Comparison of ENCODE assay signal across 8 cellular contexts in the genomic region with DNA sequence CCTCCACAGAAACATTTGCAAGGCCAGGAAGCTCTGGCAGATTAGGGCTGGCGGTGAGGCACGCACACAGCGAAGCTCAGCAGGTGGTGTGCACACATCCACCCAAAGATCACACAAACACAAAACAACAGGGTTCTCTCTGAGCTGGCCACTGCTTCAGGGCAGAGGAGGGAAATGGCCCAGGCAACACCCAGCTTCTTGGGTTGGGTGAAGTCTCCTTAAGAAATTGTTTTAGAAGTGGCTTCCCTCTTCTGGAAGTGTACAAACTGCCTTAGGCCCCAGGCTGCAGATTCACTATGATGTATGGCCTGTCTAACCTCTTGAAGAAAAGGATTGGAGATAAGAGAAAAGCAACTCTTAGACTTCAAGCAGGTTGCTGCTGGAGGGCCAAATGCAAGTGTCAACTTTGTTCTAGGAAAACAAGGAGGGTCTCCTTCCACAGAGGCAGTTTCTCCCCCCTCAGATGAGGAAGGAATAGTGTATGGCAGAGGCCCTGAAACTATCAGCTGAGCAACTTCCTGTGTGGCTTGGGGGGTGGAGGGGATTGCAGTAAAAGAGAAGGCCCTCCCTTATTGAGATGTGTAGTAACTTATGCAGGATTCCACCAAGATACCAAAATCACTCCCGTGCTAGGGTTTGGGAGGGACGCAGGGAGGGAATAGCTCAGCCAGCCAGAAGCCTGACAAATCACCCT. TPM values are rescaled to one million over a fixed set of nuclear protein-coding genes. Genes with fewer than 3 reads are reported as not detected.
A peak's percentile ranks its signal among the peaks of the same experiment; 100 is the strongest.
DNase-seq lines count a peak whose midpoint lies in the region; ATAC-seq and TF ChIP-seq lines count a peak whose summit lies in the region.

No MANE protein-coding gene starts in this region.

- H3K36me3 ChIP-seq in thoracic aorta = no peaks in the 10 kb centered on the region

- peak overlapping the region; percentile 26 to 39 for H3K27ac ChIP-seq in thoracic aorta

- H3K9me3 ChIP-seq in thoracic aorta = no peaks in the 10 kb centered on the region

- H3K4me3 ChIP-seq in thoracic aorta = peak overlapping the region; percentile 19

- no peaks in the 10 kb centered on the region for H3K27me3 ChIP-seq in thoracic aorta (replicated peaks; ENCODE audit: insufficient read depth)

- intact Hi-C loops in activated CD4-positive, alpha-beta T cell treated with anti-CD3 and anti-CD28 coated beads, Interleukin-2, amount 10 ng/mL, durations not matched to agents 24 days and 14 days (cut with micrococcal nuclease) = loop anchor here (2.0 kb wide), 1 partner anchor 19 kb away; no protein-coding TSS in a partner anchor
- intact Hi-C loops in left ventricle myocardium superior (cut with micrococcal nuclease) = no loop called here

- no peak for TF ChIP-seq CTCF in thoracic aorta (IDR thresholded peaks at IDR 0.05)

- peak overlapping the region; percentile 94 for H3K4me3 Mint-ChIP-seq in activated CD4-positive, alpha-beta T cell treated with anti-CD3 and anti-CD28 coated beads, Interleukin-2, amount 10 ng/mL, durations not matched to agents 24 days and 14 days
- peak overlapping the region; percentile 92 for H3K4me3 Mint-ChIP-seq in T-helper 1 cell treated with Interleukin-12 subunit alpha and Interleukin-12 subunit beta and Interleukin-4 antibody, amounts not matched to agents 30 μg/mL and 1 μg/mL, for 36 hours

- H3K9me3 Mint-ChIP-seq in activated CD4-positive, alpha-beta T cell treated with anti-CD3 and anti-CD28 coated beads, Interleukin-2, amount 10 ng/mL, durations not matched to agents 24 days and 14 days = no peaks in the 10 kb centered on the region
- no peaks in the 10 kb centered on the region for H3K9me3 Mint-ChIP-seq in T-helper 1 cell treated with Interleukin-12 subunit alpha and Interleukin-12 subunit beta and Interleukin-4 antibody, amounts not matched to agents 30 μg/mL and 1 μg/mL, for 36 hours

- H3K4me1 Mint-ChIP-seq in activated CD4-positive, alpha-beta T cell treated with anti-CD3 and anti-CD28 coated beads, Interleukin-2, amount 10 ng/mL, durations not matched to agents 24 days and 14 days = peaks cover 80% of the 10 kb centered on the region
- peaks cover 79% of the 10 kb centered on the region for H3K4me1 Mint-ChIP-seq in T-helper 1 cell treated with Interleukin-12 subunit alpha and Interleukin-12 subunit beta and Interleukin-4 antibody, amounts not matched to agents 30 μg/mL and 1 μg/mL, for 36 hours (ENCODE audit: low read depth)

- ATAC-seq in left ventricle myocardium superior = peak; percentile 9
- ATAC-seq in thoracic aorta (ENCODE audit: insufficient number of reproducible peaks, low FRiP score, low read depth) = no peak
- no peak for ATAC-seq in HG03342 (IDR thresholded peaks at IDR 0.05; ENCODE audit: unreplicated experiment)
- no peak for ATAC-seq in HG03571 (IDR thresholded peaks at IDR 0.05; ENCODE audit: unreplicated experiment)

- no peaks in the 10 kb centered on the region for H3K27me3 Mint-ChIP-seq in activated CD4-positive, alpha-beta T cell treated with anti-CD3 and anti-CD28 coated beads, Interleukin-2, amount 10 ng/mL, durations not matched to agents 24 days and 14 days
- H3K27me3 Mint-ChIP-seq in T-helper 1 cell treated with Interleukin-12 subunit alpha and Interleukin-12 subunit beta and Interleukin-4 antibody, amounts not matched to agents 30 μg/mL and 1 μg/mL, for 36 hours (ENCODE audit: low read depth) = no peaks in the 10 kb centered on the region

- H3K36me3 Mint-ChIP-seq in activated CD4-positive, alpha-beta T cell treated with anti-CD3 and anti-CD28 coated beads, Interleukin-2, amount 10 ng/mL, durations not matched to agents 24 days and 14 days (ENCODE audit: low read depth) = peaks cover 39% of the 10 kb centered on the region
- peaks cover 40% of the 10 kb centered on the region for H3K36me3 Mint-ChIP-seq in T-helper 1 cell treated with Interleukin-12 subunit alpha and Interleukin-12 subunit beta and Interleukin-4 antibody, amounts not matched to agents 30 μg/mL and 1 μg/mL, for 36 hours (ENCODE audit: low read depth)

- peak; percentile 79 for DNase-seq in activated CD4-positive, alpha-beta T cell treated with anti-CD3 and anti-CD28 coated beads, Interleukin-2, amount 10 ng/mL, durations not matched to agents 24 days and 14 days
- no peak for DNase-seq in activated CD4-positive, alpha-beta T cell treated with anti-CD3 and anti-CD28 coated beads, Interleukin-2, amount 50 U/mL, for 1 hour
- DNase-seq in left ventricle myocardium superior (peak; percentile 31), thoracic aorta (ENCODE audit: low spot score) (no peak), ACHN (no peak)

- H3K27ac Mint-ChIP-seq in activated CD4-positive, alpha-beta T cell treated with anti-CD3 and anti-CD28 coated beads, Interleukin-2, amount 10 ng/mL, durations not matched to agents 24 days and 14 days = peak overlapping the region; percentile 98
- H3K27ac Mint-ChIP-seq in T-helper 1 cell treated with Interleukin-12 subunit alpha and Interleukin-12 subunit beta and Interleukin-4 antibody, amounts not matched to agents 30 μg/mL and 1 μg/mL, for 36 hours = peak overlapping the region; percentile 89

- peaks cover 18 to 50% of the 10 kb centered on the region in 2 donors for H3K4me1 ChIP-seq in thoracic aorta (ENCODE audit: control insufficient read depth in 1 of 2, low read depth in 2 of 2)

- in situ Hi-C loops in ACHN (cut with HindIII; ENCODE audit: low pct_ligation_motif_present, low pct_unique_long_range_greater_than_20kb, low sequenced_read_pairs) = no loop called here

RNA-seq across cellular contexts. Expression of gene RCSD1, which starts 2.1 kb away (rescaled TPM):
- 74.7 and 81.0 TPM in 2 replicates for total RNA-seq in activated CD4-positive, alpha-beta T cell treated with anti-CD3 and anti-CD28 coated beads, Interleukin-2, amount 10 ng/mL, durations not matched to agents 24 days and 14 days
- total RNA-seq in left ventricle myocardium superior = 45.3 TPM
- 10 to 100 TPM; 11.1 to 11.9 TPM for total RNA-seq in thoracic aorta

Comparison
In these comparisons a context has a peak if more than half of its experiments do, and no peak if none do; other contexts are left out.
1. DNase-seq: peak in activated CD4-positive, alpha-beta T cell treated with anti-CD3 and anti-CD28 coated beads, Interleukin-2, amount 10 ng/mL, durations not matched to agents 24 days and 14 days (single experiment) and left ventricle myocardium superior (single experiment); none in activated CD4-positive, alpha-beta T cell treated with anti-CD3 and anti-CD28 coated beads, Interleukin-2, amount 50 U/mL, for 1 hour (single experiment), thoracic aorta (single experiment) and ACHN (single experiment).